Comparison of ENCODE assay signal across 24 cellular contexts in genomic region chr5:4420177-4420576, GRCh38.
"Had no signal": no experiment of that assay in that cellular context is flagged by ENCODE, and none has a peak within 500 bp of the region (broad histone marks: within the 10 kb centered on the region; RNA-seq: fewer than 3 reads in every experiment).

No MANE protein-coding gene starts in this region.

- H3K4me1 ChIP-seq: breast epithelium, Peyer's patch, SJCRH30 had no signal

- H3K9me3 ChIP-seq: breast epithelium, Peyer's patch, SJCRH30, SK-N-SH had no signal

- H3K4me1 Mint-ChIP-seq: activated naive CD8-positive, alpha-beta T cell treated with anti-CD3 and anti-CD28 coated beads, Interleukin-2, amount 10 ng/mL, durations not matched to agents 7 days and 5 days had no signal

- H3K27ac Mint-ChIP-seq: activated CD8-positive, alpha-beta T cell treated with anti-CD3 and anti-CD28 coated beads for 36 hours; activated naive CD8-positive, alpha-beta T cell treated with anti-CD3 and anti-CD28 coated beads, Interleukin-2, amount 10 ng/mL, durations not matched to agents 7 days and 5 days; activated T-cell treated with anti-CD3 and anti-CD28 coated beads, Interleukin-2, amount 50 U/mL, for 72 hours; activated T-helper 2 cell treated with anti-CD3 and anti-CD28 coated beads, Interferon-gamma antibody, Interleukin-2, Interleukin-4, amounts not matched to agents 10 μg/mL and 5 μg/mL and 100 μg/mL, durations not matched to agents 14 hours and 24 hours and 36 hours had no signal

- H3K4me2 ChIP-seq: SK-N-SH had no signal

- H3K36me3 Mint-ChIP-seq: activated naive CD8-positive, alpha-beta T cell treated with anti-CD3 and anti-CD28 coated beads, Interleukin-2, amount 10 ng/mL, durations not matched to agents 7 days and 5 days had no signal

- H3K4me3 ChIP-seq: breast epithelium, Peyer's patch, SJCRH30 had no signal

- H3K27me3 ChIP-seq: breast epithelium, Peyer's patch, SJCRH30 had no signal

- H3K9ac ChIP-seq: SK-N-SH had no signal

- H3K4me3 Mint-ChIP-seq: activated CD8-positive, alpha-beta T cell treated with anti-CD3 and anti-CD28 coated beads for 36 hours; activated naive CD8-positive, alpha-beta T cell treated with anti-CD3 and anti-CD28 coated beads, Interleukin-2, amount 10 ng/mL, durations not matched to agents 7 days and 5 days; activated T-cell treated with anti-CD3 and anti-CD28 coated beads, Interleukin-2, amount 50 U/mL, for 72 hours had no signal

- H3K27me3 Mint-ChIP-seq: activated CD8-positive, alpha-beta T cell treated with anti-CD3 and anti-CD28 coated beads for 36 hours; activated naive CD8-positive, alpha-beta T cell treated with anti-CD3 and anti-CD28 coated beads, Interleukin-2, amount 10 ng/mL, durations not matched to agents 7 days and 5 days had no signal

- ATAC-seq: activated CD8-positive, alpha-beta T cell treated with anti-CD3 and anti-CD28 coated beads for 36 hours; activated T-cell treated with anti-CD3 and anti-CD28 coated beads, Interleukin-2, amount 50 U/mL, for 72 hours had no signal

- H3K27ac ChIP-seq: breast epithelium, Peyer's patch, RWPE1, SJCRH30, VCaP had no signal

- H3K36me3 ChIP-seq: breast epithelium, Peyer's patch, SJCRH30 had no signal

- DNase-seq: activated CD4-positive, CD25-positive, alpha-beta regulatory T cell; activated CD8-positive, alpha-beta memory T cell treated with anti-CD3 and anti-CD28 coated beads, Interleukin-2, amount 50 U/mL, for 4 hours; activated CD8-positive, alpha-beta T cell treated with anti-CD3 and anti-CD28 coated beads for 36 hours; activated naive CD4-positive, alpha-beta T cell treated with anti-CD3 and anti-CD28 coated beads, Interleukin-2, amount 50 U/mL, for 16 hours; activated naive CD8-positive, alpha-beta T cell treated with anti-CD3 and anti-CD28 coated beads, Interleukin-2, amount 10 ng/mL, durations not matched to agents 7 days and 5 days; activated T-cell treated with anti-CD3 and anti-CD28 coated beads, Interleukin-2, amount 50 U/mL, for 72 hours; aorta; central memory CD4-positive, alpha-beta T cell; MM.1S; NCI-H1105; NCI-H1436; NCI-H1694 treated with DMSO at 0.1 percent for 48 hours; NCI-H2081; NCI-H446; NCI-H524; Peyer's patch; Right ventricle myocardium superior; SJCRH30; SK-N-SH; T-helper 1 cell had no signal
